Comparison of ENCODE assay signal across 8 cellular contexts in genomic region chr2:173264603-173265366, GRCh38.
DNase-seq lines count a peak whose midpoint lies in the region; ATAC-seq lines count a peak whose summit lies in the region.

No MANE protein-coding gene starts in this region.

- ATAC-seq in GM18909 (IDR thresholded peaks at IDR 0.05; ENCODE audit: poor library complexity, unreplicated experiment), result peak; percentile 98
- peak; percentile 90 for ATAC-seq in HG03045 (IDR thresholded peaks at IDR 0.05; ENCODE audit: unreplicated experiment)

- peak; percentile 54 for DNase-seq in Ammon's horn (ENCODE audit: low spot score)
- DNase-seq in SKM-1 treated with dmso at 0.1 percent for 144 hours (lab: John Stamatoyannopoulos, UW; ENCODE audit: unreplicated experiment), result peak; percentile 98
- peak; percentile 78 for DNase-seq in left kidney (ENCODE audit: low read depth, low spot score)
- DNase-seq in A172 (ENCODE audit: low spot score), result no peak
- no peak for DNase-seq in HT-29 (ENCODE audit: low spot score)
- DNase-seq in NCI-H1092 treated with DMSO at 0.1 percent for 48 hours (lab: John Stamatoyannopoulos, UW), result no peak

Comparison
In these comparisons a context has a peak if more than half of its experiments do, and no peak if none do; other contexts are left out.
1. DNase-seq: peak in Ammon's horn (single experiment), SKM-1 treated with dmso at 0.1 percent for 144 hours (single experiment) and left kidney (single experiment); none in A172 (single experiment), HT-29 (single experiment) and NCI-H1092 treated with DMSO at 0.1 percent for 48 hours (single experiment).